Comparison of ENCODE assay signal across 14 cellular contexts in genomic region chr11:11845551-11845950, GRCh38. TPM values are rescaled to one million over a fixed set of nuclear protein-coding genes. Genes with fewer than 3 reads are reported as not detected.
DNase-seq lines count a peak whose midpoint lies in the region; ATAC-seq and TF ChIP-seq lines count a peak whose summit lies in the region.
"Had no signal": no experiment of that assay in that cellular context is flagged by ENCODE, and none has a peak within 500 bp of the region (broad histone marks: within the 10 kb centered on the region; RNA-seq: fewer than 3 reads in every experiment).

No MANE protein-coding gene starts in this region.

- no peak for TF ChIP-seq EP300 in ovary (IDR thresholded peaks at IDR 0.05)

- H3K27ac Mint-ChIP-seq in activated CD4-positive, alpha-beta T cell treated with anti-CD3 and anti-CD28 coated beads, Interleukin-2, amount 10 ng/mL, durations not matched to agents 24 days and 14 days = peak overlapping the region; percentile 83
- no peak overlapping the region for H3K27ac Mint-ChIP-seq in activated B cell treated with CpG ODN at 0.5 μM for 24 hours
- H3K27ac Mint-ChIP-seq: type B pancreatic cell had no signal

- CTCF ChIA-PET in activated B cell treated with CpG ODN at 0.5 μM for 24 hours (lab: Charles Lee) = interaction anchor here (1.3 kb wide), 1 partner anchor 58 kb away, joined by 4 read pairs; no protein-coding TSS in a partner anchor

- H3K9ac ChIP-seq in subcutaneous abdominal adipose tissue (ENCODE audit: low read length in 5 of 5) = no peak overlapping the region

- peaks cover 51% of the 10 kb centered on the region for H3K4me1 Mint-ChIP-seq in activated CD4-positive, alpha-beta T cell treated with anti-CD3 and anti-CD28 coated beads, Interleukin-2, amount 10 ng/mL, durations not matched to agents 24 days and 14 days
- H3K4me1 Mint-ChIP-seq in activated B cell treated with CpG ODN at 0.5 μM for 24 hours = peaks cover 57% of the 10 kb centered on the region

- H3K27ac ChIP-seq in foreskin keratinocyte (peak overlapping the region; percentile 47), subcutaneous abdominal adipose tissue (ENCODE audit: low read depth, low read length) (peak overlapping the region; percentile 99), ovary (no peak overlapping the region)
- H3K27ac ChIP-seq: SJSA1 had no signal

- no peaks in the 10 kb centered on the region for H3K27me3 ChIP-seq in foreskin keratinocyte
- H3K27me3 ChIP-seq in subcutaneous abdominal adipose tissue (ENCODE audit: control insufficient read depth in 5 of 5, insufficient read depth in 4 of 5, low read length in 5 of 5) = no peaks in the 10 kb centered on the region
- H3K27me3 ChIP-seq in ovary = no peaks in the 10 kb centered on the region
- H3K27me3 ChIP-seq: SJSA1 had no signal

- H3K9me3 ChIP-seq in subcutaneous abdominal adipose tissue (ENCODE audit: control insufficient read depth in 5 of 5, low read length in 5 of 5) (no peaks in the 10 kb centered on the region), ovary (no peaks in the 10 kb centered on the region)
- H3K9me3 ChIP-seq: SJSA1 had no signal

- H3K4me3 ChIP-seq in subcutaneous abdominal adipose tissue (ENCODE audit: low read depth in 1 of 5, low read length in 5 of 5) = no peak overlapping the region
- H3K4me3 ChIP-seq in ovary = no peak overlapping the region
- H3K4me3 ChIP-seq: SJSA1 had no signal

- POLR2A ChIA-PET in activated B cell treated with CpG ODN at 0.5 μM for 24 hours (lab: Charles Lee) = no interaction called here

- H3K9me3 Mint-ChIP-seq in activated CD4-positive, alpha-beta T cell treated with anti-CD3 and anti-CD28 coated beads, Interleukin-2, amount 10 ng/mL, durations not matched to agents 24 days and 14 days = no peaks in the 10 kb centered on the region
- H3K9me3 Mint-ChIP-seq in activated B cell treated with CpG ODN at 0.5 μM for 24 hours = no peaks in the 10 kb centered on the region
- H3K9me3 Mint-ChIP-seq: type B pancreatic cell had no signal

- TF ChIP-seq CTCF in activated B cell treated with CpG ODN at 0.5 μM for 24 hours (IDR thresholded peaks at IDR 0.05) (no peak), foreskin keratinocyte (conservative IDR thresholded peaks at IDR 0.05) (no peak), ovary (IDR thresholded peaks at IDR 0.05) (no peak)

- H3K4me1 ChIP-seq in foreskin keratinocyte = peaks cover 39% of the 10 kb centered on the region
- H3K4me1 ChIP-seq in subcutaneous abdominal adipose tissue (ENCODE audit: control insufficient read depth in 5 of 5, insufficient read depth in 5 of 5, low read length in 5 of 5) = peaks cover 2 to 60% (median 44%) of the 10 kb centered on the region in 5 donors
- H3K4me1 ChIP-seq in ovary (ENCODE audit: insufficient read depth) = peaks cover 11% of the 10 kb centered on the region

- H3K36me3 ChIP-seq in subcutaneous abdominal adipose tissue (ENCODE audit: control insufficient read depth in 5 of 5, insufficient read depth in 5 of 5, low read length in 5 of 5) (no peaks in the 10 kb centered on the region), ovary (no peaks in the 10 kb centered on the region)

- 27 to 43% (median 41%) methylated on average over 1 of the region's 1 CpG for WGBS in ovary, 3 donors

- ATAC-seq in activated B cell treated with CpG ODN at 0.5 μM for 24 hours (ENCODE audit: low read depth) = no peak
- no peak for ATAC-seq in foreskin keratinocyte

- TF ChIP-seq POLR2A in ovary (IDR thresholded peaks at IDR 0.05) = no peak

- DNase-seq in activated CD4-positive, alpha-beta T cell treated with anti-CD3 and anti-CD28 coated beads, Interleukin-2, amount 10 ng/mL, durations not matched to agents 24 days and 14 days = no peak
- no peak for DNase-seq in activated CD4-positive, alpha-beta T cell treated with anti-CD3 and anti-CD28 coated beads for 4 hours
- DNase-seq in activated B cell treated with CpG ODN at 0.5 μM for 24 hours (no peak), foreskin keratinocyte (no peak), ovary (no peak), NCI-H524 treated with DMSO at 0.1 percent for 48 hours (lab: John Stamatoyannopoulos, UW) (no peak), D341Med (ENCODE audit: low spot score) (no peak)
- DNase-seq: activated CD4-positive, alpha-beta T cell treated with anti-CD3 and anti-CD28 coated beads, Interleukin-2, amount 50 U/mL, for 4 hours; amygdala; GOT3; NCI-H446 had no signal

- H3K4me3 Mint-ChIP-seq in activated CD4-positive, alpha-beta T cell treated with anti-CD3 and anti-CD28 coated beads, Interleukin-2, amount 10 ng/mL, durations not matched to agents 24 days and 14 days = no peak overlapping the region
- peak overlapping the region; percentile 35 for H3K4me3 Mint-ChIP-seq in activated B cell treated with CpG ODN at 0.5 μM for 24 hours

- H3K36me3 Mint-ChIP-seq in activated CD4-positive, alpha-beta T cell treated with anti-CD3 and anti-CD28 coated beads, Interleukin-2, amount 10 ng/mL, durations not matched to agents 24 days and 14 days (ENCODE audit: low read depth) = peaks cover 5% of the 10 kb centered on the region
- H3K36me3 Mint-ChIP-seq in activated B cell treated with CpG ODN at 0.5 μM for 24 hours (ENCODE audit: low read depth) = no peaks in the 10 kb centered on the region

- intact Hi-C loops in activated CD4-positive, alpha-beta T cell treated with anti-CD3 and anti-CD28 coated beads, Interleukin-2, amount 10 ng/mL, durations not matched to agents 24 days and 14 days (cut with micrococcal nuclease) = loop anchor here (10.0 kb wide), 1 partner anchor 221 kb away; the partner anchor contains the start of gene GALNT18
- intact Hi-C loops in activated B cell treated with CpG ODN at 0.5 μM for 24 hours (cut with micrococcal nuclease) (loop anchor here (10.0 kb wide), 1 partner anchor 1541 kb away; the partner anchor contains the start of gene ADM), ovary (cut with DNase I) (no loop called here)

- H3K27me3 Mint-ChIP-seq in activated CD4-positive, alpha-beta T cell treated with anti-CD3 and anti-CD28 coated beads, Interleukin-2, amount 10 ng/mL, durations not matched to agents 24 days and 14 days = no peaks in the 10 kb centered on the region
- no peaks in the 10 kb centered on the region for H3K27me3 Mint-ChIP-seq in activated B cell treated with CpG ODN at 0.5 μM for 24 hours
- H3K27me3 Mint-ChIP-seq: type B pancreatic cell had no signal

RNA-seq across cellular contexts. Expression of gene USP47, which starts 3.8 kb away (rescaled TPM):
- total RNA-seq in activated CD4-positive, alpha-beta T cell treated with anti-CD3 and anti-CD28 coated beads, Interleukin-2, amount 10 ng/mL, durations not matched to agents 24 days and 14 days = 51.9 and 54.0 TPM in 2 replicates
- 48.5 and 50.3 TPM in 2 replicates for total RNA-seq in activated B cell treated with CpG ODN at 0.5 μM for 24 hours
- 37.0 and 37.7 TPM in 2 replicates for total RNA-seq in foreskin keratinocyte
- polyA plus RNA-seq in foreskin keratinocyte = 8.2 and 8.8 TPM in 2 replicates
- total RNA-seq in ovary = 10 to 100 TPM; 43.9 to 70.5 (median 52.1) TPM
- 10 to 100 TPM; 26.5 to 27.1 TPM for polyA plus RNA-seq in ovary

Comparison
In these comparisons a context has a peak if more than half of its experiments do, and no peak if none do; other contexts are left out.
1. H3K27ac ChIP-seq: peak in foreskin keratinocyte (single experiment) and subcutaneous abdominal adipose tissue (single experiment); none in ovary (0 of 2).
2. intact Hi-C loops: an anchor here in activated CD4-positive, alpha-beta T cell treated with anti-CD3 and anti-CD28 coated beads, Interleukin-2, amount 10 ng/mL, durations not matched to agents 24 days and 14 days (10.0 kb wide) and activated B cell treated with CpG ODN at 0.5 μM for 24 hours (10.0 kb wide); none called in ovary.